ENCODE assay signal across 10 cellular contexts in genomic region chr6:5078121-5078695, GRCh38. TPM values are rescaled to one million over a fixed set of nuclear protein-coding genes. Genes with fewer than 3 reads are reported as not detected.
DNase-seq lines count a peak whose midpoint lies in the region; ATAC-seq and TF ChIP-seq lines count a peak whose summit lies in the region.
"Had no signal": no experiment of that assay in that cellular context is flagged by ENCODE, and none has a peak within 500 bp of the region (broad histone marks: within the 10 kb centered on the region; RNA-seq: fewer than 3 reads in every experiment).

No MANE protein-coding gene starts in this region.

- peak; percentile 51 for ATAC-seq in Right ventricle myocardium inferior

- DNase-seq in Right ventricle myocardium inferior (ENCODE audit: missing footprints) (no peak), right atrium auricular region (ENCODE audit: low spot score) (no peak), Kasumi-1 (lab: John Stamatoyannopoulos, UW) (peak; percentile 40 to 60), cardiac fibroblast (ENCODE audit: low read depth in 2 of 2) (peak; percentile 10 to 34), thyroid gland (peak; percentile 74 to 75), NCI-H2196 (lab: John Stamatoyannopoulos, UW; ENCODE audit: unreplicated experiment) (no peak), Peyer's patch (no peak), uterus (no peak)
- DNase-seq: C1 segment of cervical spinal cord, NCI-H2029 treated with DMSO at 0.1 percent for 48 hours had no signal

- WGBS in thyroid gland, 2 donors = 43% methylated on average over 5 of the region's 5 CpGs

- intact Hi-C loops in Right ventricle myocardium inferior (cut with DNase I) (loop anchor here (2.0 kb wide), 1 partner anchor 37 kb away; no protein-coding TSS in a partner anchor), thyroid gland (cut with DNase I) (no loop called here), uterus (cut with DNase I; ENCODE audit: low total_unique reads) (no loop called here)

- no peak for TF ChIP-seq CTCF in right atrium auricular region (IDR thresholded peaks at IDR 0.05)
- peak; percentile 4 for TF ChIP-seq CTCF in cardiac fibroblast (IDR thresholded peaks at IDR 0.05; ENCODE audit: low read depth, low read length)
- peak in 1 of 6 experiments; percentile 14 for TF ChIP-seq CTCF in thyroid gland (IDR thresholded peaks at IDR 0.05)
- peak in 1 of 6 experiments; percentile 11 for TF ChIP-seq CTCF in Peyer's patch (IDR thresholded peaks at IDR 0.05)
- TF ChIP-seq CTCF in uterus (IDR thresholded peaks at IDR 0.05) = no peak

- H3K27ac ChIP-seq in right atrium auricular region = no peak overlapping the region
- no peak overlapping the region for H3K27ac ChIP-seq in thyroid gland
- H3K27ac ChIP-seq in Peyer's patch = no peak overlapping the region
- H3K27ac ChIP-seq in uterus = no peak overlapping the region

- no peaks in the 10 kb centered on the region for H3K4me1 ChIP-seq in right atrium auricular region
- no peaks in the 10 kb centered on the region for H3K4me1 ChIP-seq in thyroid gland
- H3K4me1 ChIP-seq in Peyer's patch = no peaks in the 10 kb centered on the region
- no peaks in the 10 kb centered on the region for H3K4me1 ChIP-seq in uterus

- H3K36me3 ChIP-seq in right atrium auricular region (no peaks in the 10 kb centered on the region), thyroid gland (no peaks in the 10 kb centered on the region), Peyer's patch (no peaks in the 10 kb centered on the region), uterus (no peaks in the 10 kb centered on the region)

- TF ChIP-seq POLR2A in thyroid gland (IDR thresholded peaks at IDR 0.05) (no peak), Peyer's patch (IDR thresholded peaks at IDR 0.05) (no peak), uterus (IDR thresholded peaks at IDR 0.05) (no peak)

- no peak overlapping the region for H3K4me3 ChIP-seq in right atrium auricular region
- no peak overlapping the region for H3K4me3 ChIP-seq in cardiac fibroblast (replicated peaks in 1 of 2; ENCODE audit: low read depth in 2 of 2, low read length in 2 of 2)
- H3K4me3 ChIP-seq in thyroid gland (replicated peaks in 1 of 3) = no peak overlapping the region
- H3K4me3 ChIP-seq in Peyer's patch = no peak overlapping the region
- H3K4me3 ChIP-seq in uterus = no peak overlapping the region

- H3K9me3 ChIP-seq in right atrium auricular region (no peaks in the 10 kb centered on the region), thyroid gland (no peaks in the 10 kb centered on the region), Peyer's patch (no peaks in the 10 kb centered on the region), uterus (no peaks in the 10 kb centered on the region)

- H3K27me3 ChIP-seq in right atrium auricular region = no peaks in the 10 kb centered on the region
- no peaks in the 10 kb centered on the region for H3K27me3 ChIP-seq in thyroid gland
- H3K27me3 ChIP-seq in Peyer's patch = no peaks in the 10 kb centered on the region
- H3K27me3 ChIP-seq in uterus = no peaks in the 10 kb centered on the region

RNA-seq across cellular contexts. Expression of gene PPP1R3G, which starts 6.9 kb away (rescaled TPM):
- total RNA-seq in Right ventricle myocardium inferior (13.1 TPM), right atrium auricular region (10 to 100 TPM in 1 of 2 donors, 1 to 10 TPM in 1; 8.8 to 16.4 TPM), thyroid gland (1 to 10 TPM in 1 of 4 donors, under 1 TPM in 3; 0.78 to 1.6 (median 0.91) TPM), Peyer's patch (1 to 10 TPM in 1 of 4 donors, under 1 TPM in 1, not detected in 2; 0.35 to 1.7 TPM), uterus (1 to 10 TPM in 3 of 4 donors, under 1 TPM in 1; 0.26 to 6.0 (median 2.8) TPM)

Comparison
In these comparisons a context has a peak if more than half of its experiments do, and no peak if none do; other contexts are left out.
1. DNase-seq: peak in Kasumi-1 (2 of 2), cardiac fibroblast (2 of 2) and thyroid gland (2 of 2); none in Right ventricle myocardium inferior (single experiment), right atrium auricular region (single experiment), NCI-H2196 (single experiment), Peyer's patch (0 of 3) and uterus (0 of 2).